In the genomic region with DNA sequence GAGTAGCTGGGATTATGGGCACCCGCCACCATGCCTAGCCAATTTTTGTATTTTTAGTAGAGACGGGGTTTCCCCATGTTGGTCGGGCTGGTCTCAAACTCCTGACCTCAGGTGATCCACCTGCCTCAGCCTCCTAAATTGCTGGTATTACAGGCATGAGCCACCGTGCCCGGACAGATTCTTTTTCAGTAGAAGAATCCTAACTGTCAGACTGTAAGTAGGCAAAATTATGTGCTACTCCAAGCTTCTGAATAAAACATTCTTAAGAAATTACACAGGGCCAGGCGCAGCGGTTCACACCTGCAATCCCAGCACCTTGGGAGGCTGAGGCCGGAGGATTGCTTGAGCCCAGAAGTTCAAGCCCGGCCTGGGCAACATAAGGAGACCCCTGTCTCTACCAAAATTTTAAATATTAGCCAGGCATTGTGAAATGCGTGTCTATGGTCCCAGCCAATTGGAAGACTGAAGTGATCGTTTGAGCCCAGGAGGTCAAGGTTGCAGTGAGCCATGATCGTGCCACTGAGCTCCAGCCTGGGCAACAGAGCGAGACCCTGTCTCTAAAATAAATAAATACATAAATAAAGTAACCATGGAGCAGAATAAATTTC, we compare ENCODE assay signal across 1 cellular context.
TF ChIP-seq lines count a peak whose summit lies in the region.

No MANE protein-coding gene starts in this region.

TF ChIP-seq in HepG2, 621 proteins besides CTCF, POLR2A, EP300 and RAD21 (continued from another document and continues in another):
- TF ChIP-seq, protein P1, sequence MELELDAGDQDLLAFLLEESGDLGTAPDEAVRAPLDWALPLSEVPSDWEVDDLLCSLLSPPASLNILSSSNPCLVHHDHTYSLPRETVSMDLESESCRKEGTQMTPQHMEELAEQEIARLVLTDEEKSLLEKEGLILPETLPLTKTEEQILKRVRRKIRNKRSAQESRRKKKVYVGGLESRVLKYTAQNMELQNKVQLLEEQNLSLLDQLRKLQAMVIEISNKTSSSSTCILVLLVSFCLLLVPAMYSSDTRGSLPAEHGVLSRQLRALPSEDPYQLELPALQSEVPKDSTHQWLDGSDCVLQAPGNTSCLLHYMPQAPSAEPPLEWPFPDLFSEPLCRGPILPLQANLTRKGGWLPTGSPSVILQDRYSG (CRISPR knock-in tag; IDR thresholded peaks at IDR 0.05): no peak
- TF ChIP-seq RARA (CRISPR knock-in tag; IDR thresholded peaks at IDR 0.05) (peak; percentile 55; the same call in 1 of the 2 replicates), TAF1 (CRISPR knock-in tag; IDR thresholded peaks at IDR 0.05) (0 out of 2 replicates have a peak, but pooled peaks have one; percentile 19), ZNF207 (IDR thresholded peaks at IDR 0.05; ENCODE audit: borderline replicate concordance) (no peak), JUN (CRISPR knock-in tag; IDR thresholded peaks at IDR 0.05) (no peak), ZNF562 (CRISPR knock-in tag; IDR thresholded peaks at IDR 0.05; ENCODE audit: borderline replicate concordance) (no peak), ZBTB42 (CRISPR knock-in tag; IDR thresholded peaks at IDR 0.05) (no peak), ZNF121 (CRISPR knock-in tag; IDR thresholded peaks at IDR 0.05) (peak; percentile 99), ATF7-NPFF (CRISPR knock-in tag; IDR thresholded peaks at IDR 0.05; ENCODE audit: low read depth) (no peak), PITX1 (CRISPR knock-in tag; IDR thresholded peaks at IDR 0.05) (no peak), HDAC6 (IDR thresholded peaks at IDR 0.05; ENCODE audit: low read depth, low read length) (no peak), NCOA5 (CRISPR knock-in tag; IDR thresholded peaks at IDR 0.05) (no peak), ZNF83 (CRISPR knock-in tag; IDR thresholded peaks at IDR 0.05; ENCODE audit: borderline replicate concordance) (no peak), CHD2 (IDR thresholded peaks at IDR 0.05; ENCODE audit: low read depth, low read length) (no peak), DR1 (CRISPR knock-in tag; IDR thresholded peaks at IDR 0.05) (no peak), IRX3 (CRISPR knock-in tag; IDR thresholded peaks at IDR 0.05; ENCODE audit: borderline replicate concordance, low read depth) (no peak), ZNF549 (CRISPR knock-in tag; IDR thresholded peaks at IDR 0.05) (0 out of 2 replicates have a peak, but pooled peaks have one; percentile 47), AHR (CRISPR knock-in tag; IDR thresholded peaks at IDR 0.05) (no peak), PLRG1 (conservative IDR thresholded peaks at IDR 0.05) (no peak), CENPT (CRISPR knock-in tag; IDR thresholded peaks at IDR 0.05; ENCODE audit: low read depth) (no peak), ZNF431 (CRISPR knock-in tag; IDR thresholded peaks at IDR 0.05; ENCODE audit: borderline replicate concordance, low read depth) (no peak), NAIF1 (CRISPR knock-in tag; IDR thresholded peaks at IDR 0.05; ENCODE audit: borderline replicate concordance) (peak; percentile 51; the same call in 1 of the 2 replicates), TP53 (CRISPR knock-in tag; conservative IDR thresholded peaks at IDR 0.05) (no peak), ZSCAN20 (CRISPR knock-in tag; IDR thresholded peaks at IDR 0.05; ENCODE audit: borderline replicate concordance) (no peak), ZNF567 (CRISPR knock-in tag; IDR thresholded peaks at IDR 0.05; ENCODE audit: borderline replicate concordance) (no peak), HDAC2 (CRISPR knock-in tag; IDR thresholded peaks at IDR 0.05) (0 out of 2 replicates have a peak, but pooled peaks have one; percentile 27), ZMYM4 (CRISPR knock-in tag; IDR thresholded peaks at IDR 0.05) (peak; percentile 80; the same call in 1 of the 2 replicates), CENPX (CRISPR knock-in tag; IDR thresholded peaks at IDR 0.05) (no peak), ZNF17 (CRISPR knock-in tag; IDR thresholded peaks at IDR 0.05) (no peak), NFKBIZ (CRISPR knock-in tag; IDR thresholded peaks at IDR 0.05) (no peak), ZKSCAN8 (CRISPR knock-in tag; IDR thresholded peaks at IDR 0.05; ENCODE audit: borderline replicate concordance) (no peak), SCMH1 (CRISPR knock-in tag; IDR thresholded peaks at IDR 0.05; ENCODE audit: borderline replicate concordance) (no peak), NFIC (IDR thresholded peaks at IDR 0.05; ENCODE audit: low read length) (no peak), POLR2AphosphoS2 (IDR thresholded peaks at IDR 0.05; ENCODE audit: low read depth, low read length) (no peak), NPAS2 (CRISPR knock-in tag; IDR thresholded peaks at IDR 0.05; ENCODE audit: borderline replicate concordance) (no peak)
- TF ChIP-seq, protein P2, sequence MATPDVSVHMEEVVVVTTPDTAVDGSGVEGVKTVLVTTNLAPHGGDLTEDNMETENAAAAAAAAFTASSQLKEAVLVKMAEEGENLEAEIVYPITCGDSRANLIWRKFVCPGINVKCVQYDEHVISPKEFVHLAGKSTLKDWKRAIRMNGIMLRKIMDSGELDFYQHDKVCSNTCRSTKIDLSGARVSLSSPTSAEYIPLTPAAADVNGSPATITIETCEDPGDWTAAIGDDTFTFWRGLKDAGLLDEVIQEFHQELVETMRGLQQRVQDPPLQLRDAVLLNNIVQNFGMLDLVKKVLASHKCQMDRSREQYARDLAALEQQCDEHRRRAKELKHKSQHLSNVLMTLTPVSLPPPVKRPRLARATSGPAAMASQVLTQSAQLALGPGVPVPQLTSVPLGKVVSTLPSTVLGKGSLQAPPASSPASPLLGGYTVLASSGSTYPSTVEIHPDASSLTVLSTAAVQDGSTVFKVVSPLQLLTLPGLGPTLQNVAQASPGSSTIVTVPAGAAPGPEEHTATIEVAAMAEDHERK (CRISPR knock-in tag; IDR thresholded peaks at IDR 0.05; ENCODE audit: low read depth): no peak
- TF ChIP-seq, protein P3, sequence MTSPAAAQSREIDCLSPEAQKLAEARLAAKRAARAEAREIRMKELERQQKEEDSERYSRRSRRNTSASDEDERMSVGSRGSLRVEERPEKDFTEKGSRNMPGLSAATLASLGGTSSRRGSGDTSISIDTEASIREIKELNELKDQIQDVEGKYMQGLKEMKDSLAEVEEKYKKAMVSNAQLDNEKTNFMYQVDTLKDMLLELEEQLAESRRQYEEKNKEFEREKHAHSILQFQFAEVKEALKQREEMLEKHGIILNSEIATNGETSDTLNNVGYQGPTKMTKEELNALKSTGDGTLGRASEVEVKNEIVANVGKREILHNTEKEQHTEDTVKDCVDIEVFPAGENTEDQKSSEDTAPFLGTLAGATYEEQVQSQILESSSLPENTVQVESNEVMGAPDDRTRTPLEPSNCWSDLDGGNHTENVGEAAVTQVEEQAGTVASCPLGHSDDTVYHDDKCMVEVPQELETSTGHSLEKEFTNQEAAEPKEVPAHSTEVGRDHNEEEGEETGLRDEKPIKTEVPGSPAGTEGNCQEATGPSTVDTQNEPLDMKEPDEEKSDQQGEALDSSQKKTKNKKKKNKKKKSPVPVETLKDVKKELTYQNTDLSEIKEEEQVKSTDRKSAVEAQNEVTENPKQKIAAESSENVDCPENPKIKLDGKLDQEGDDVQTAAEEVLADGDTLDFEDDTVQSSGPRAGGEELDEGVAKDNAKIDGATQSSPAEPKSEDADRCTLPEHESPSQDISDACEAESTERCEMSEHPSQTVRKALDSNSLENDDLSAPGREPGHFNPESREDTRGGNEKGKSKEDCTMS (CRISPR knock-in tag; conservative IDR thresholded peaks at IDR 0.05): no peak
- TF ChIP-seq, protein P4, sequence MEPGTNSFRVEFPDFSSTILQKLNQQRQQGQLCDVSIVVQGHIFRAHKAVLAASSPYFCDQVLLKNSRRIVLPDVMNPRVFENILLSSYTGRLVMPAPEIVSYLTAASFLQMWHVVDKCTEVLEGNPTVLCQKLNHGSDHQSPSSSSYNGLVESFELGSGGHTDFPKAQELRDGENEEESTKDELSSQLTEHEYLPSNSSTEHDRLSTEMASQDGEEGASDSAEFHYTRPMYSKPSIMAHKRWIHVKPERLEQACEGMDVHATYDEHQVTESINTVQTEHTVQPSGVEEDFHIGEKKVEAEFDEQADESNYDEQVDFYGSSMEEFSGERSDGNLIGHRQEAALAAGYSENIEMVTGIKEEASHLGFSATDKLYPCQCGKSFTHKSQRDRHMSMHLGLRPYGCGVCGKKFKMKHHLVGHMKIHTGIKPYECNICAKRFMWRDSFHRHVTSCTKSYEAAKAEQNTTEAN (CRISPR knock-in tag; conservative IDR thresholded peaks at IDR 0.05): no peak
- TF ChIP-seq, protein P5, sequence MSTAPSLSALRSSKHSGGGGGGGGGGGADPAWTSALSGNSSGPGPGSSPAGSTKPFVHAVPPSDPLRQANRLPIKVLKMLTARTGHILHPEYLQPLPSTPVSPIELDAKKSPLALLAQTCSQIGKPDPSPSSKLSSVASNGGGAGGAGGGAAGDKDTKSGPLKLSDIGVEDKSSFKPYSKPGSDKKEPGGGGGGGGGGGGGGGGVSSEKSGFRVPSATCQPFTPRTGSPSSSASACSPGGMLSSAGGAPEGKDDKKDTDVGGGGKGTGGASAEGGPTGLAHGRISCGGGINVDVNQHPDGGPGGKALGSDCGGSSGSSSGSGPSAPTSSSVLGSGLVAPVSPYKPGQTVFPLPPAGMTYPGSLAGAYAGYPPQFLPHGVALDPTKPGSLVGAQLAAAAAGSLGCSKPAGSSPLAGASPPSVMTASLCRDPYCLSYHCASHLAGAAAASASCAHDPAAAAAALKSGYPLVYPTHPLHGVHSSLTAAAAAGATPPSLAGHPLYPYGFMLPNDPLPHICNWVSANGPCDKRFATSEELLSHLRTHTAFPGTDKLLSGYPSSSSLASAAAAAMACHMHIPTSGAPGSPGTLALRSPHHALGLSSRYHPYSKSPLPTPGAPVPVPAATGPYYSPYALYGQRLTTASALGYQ (CRISPR knock-in tag; IDR thresholded peaks at IDR 0.05): no peak
- TF ChIP-seq, protein P6, sequence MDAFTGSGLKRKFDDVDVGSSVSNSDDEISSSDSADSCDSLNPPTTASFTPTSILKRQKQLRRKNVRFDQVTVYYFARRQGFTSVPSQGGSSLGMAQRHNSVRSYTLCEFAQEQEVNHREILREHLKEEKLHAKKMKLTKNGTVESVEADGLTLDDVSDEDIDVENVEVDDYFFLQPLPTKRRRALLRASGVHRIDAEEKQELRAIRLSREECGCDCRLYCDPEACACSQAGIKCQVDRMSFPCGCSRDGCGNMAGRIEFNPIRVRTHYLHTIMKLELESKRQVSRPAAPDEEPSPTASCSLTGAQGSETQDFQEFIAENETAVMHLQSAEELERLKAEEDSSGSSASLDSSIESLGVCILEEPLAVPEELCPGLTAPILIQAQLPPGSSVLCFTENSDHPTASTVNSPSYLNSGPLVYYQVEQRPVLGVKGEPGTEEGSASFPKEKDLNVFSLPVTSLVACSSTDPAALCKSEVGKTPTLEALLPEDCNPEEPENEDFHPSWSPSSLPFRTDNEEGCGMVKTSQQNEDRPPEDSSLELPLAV (CRISPR knock-in tag; conservative IDR thresholded peaks at IDR 0.05; ENCODE audit: low read depth): no peak
- TF ChIP-seq, protein P7, sequence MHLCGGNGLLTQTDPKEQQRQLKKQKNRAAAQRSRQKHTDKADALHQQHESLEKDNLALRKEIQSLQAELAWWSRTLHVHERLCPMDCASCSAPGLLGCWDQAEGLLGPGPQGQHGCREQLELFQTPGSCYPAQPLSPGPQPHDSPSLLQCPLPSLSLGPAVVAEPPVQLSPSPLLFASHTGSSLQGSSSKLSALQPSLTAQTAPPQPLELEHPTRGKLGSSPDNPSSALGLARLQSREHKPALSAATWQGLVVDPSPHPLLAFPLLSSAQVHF (CRISPR knock-in tag; IDR thresholded peaks at IDR 0.05): no peak
- TF ChIP-seq, protein P8, sequence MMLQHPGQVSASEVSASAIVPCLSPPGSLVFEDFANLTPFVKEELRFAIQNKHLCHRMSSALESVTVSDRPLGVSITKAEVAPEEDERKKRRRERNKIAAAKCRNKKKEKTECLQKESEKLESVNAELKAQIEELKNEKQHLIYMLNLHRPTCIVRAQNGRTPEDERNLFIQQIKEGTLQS (CRISPR knock-in tag; IDR thresholded peaks at IDR 0.05): no peak
- TF ChIP-seq, protein P9, sequence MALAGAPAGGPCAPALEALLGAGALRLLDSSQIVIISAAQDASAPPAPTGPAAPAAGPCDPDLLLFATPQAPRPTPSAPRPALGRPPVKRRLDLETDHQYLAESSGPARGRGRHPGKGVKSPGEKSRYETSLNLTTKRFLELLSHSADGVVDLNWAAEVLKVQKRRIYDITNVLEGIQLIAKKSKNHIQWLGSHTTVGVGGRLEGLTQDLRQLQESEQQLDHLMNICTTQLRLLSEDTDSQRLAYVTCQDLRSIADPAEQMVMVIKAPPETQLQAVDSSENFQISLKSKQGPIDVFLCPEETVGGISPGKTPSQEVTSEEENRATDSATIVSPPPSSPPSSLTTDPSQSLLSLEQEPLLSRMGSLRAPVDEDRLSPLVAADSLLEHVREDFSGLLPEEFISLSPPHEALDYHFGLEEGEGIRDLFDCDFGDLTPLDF (CRISPR knock-in tag; IDR thresholded peaks at IDR 0.05): peak; percentile 22; the same call in 1 of the 2 replicates
